ENCODE assay signal across 8 cellular contexts in genomic region chr14:49621114-49621881, GRCh38. TPM values are rescaled to one million over a fixed set of nuclear protein-coding genes. Genes with fewer than 3 reads are reported as not detected.
DNase-seq lines count a peak whose midpoint lies in the region; ATAC-seq and TF ChIP-seq lines count a peak whose summit lies in the region.

No MANE protein-coding gene starts in this region.

- H3K27ac ChIP-seq in OCI-LY7 (ENCODE audit: low read depth, low read length, poor library complexity, severe bottlenecking), result peak overlapping the region; percentile 85

- H3K9me3 ChIP-seq in BE2C, result no peaks in the 10 kb centered on the region
- no peaks in the 10 kb centered on the region for H3K9me3 ChIP-seq in OCI-LY7 (ENCODE audit: low read length)

- H3K4me3 Mint-ChIP-seq in activated naive CD8-positive, alpha-beta T cell treated with anti-CD3 and anti-CD28 coated beads for 36 hours, result peak overlapping the region; percentile 95

- peaks cover 51% of the 10 kb centered on the region for H3K4me1 Mint-ChIP-seq in activated naive CD8-positive, alpha-beta T cell treated with anti-CD3 and anti-CD28 coated beads for 36 hours

- intact Hi-C loops in OCI-LY7 (cut with micrococcal nuclease; ENCODE audit: unreplicated experiment), result loop anchor here (2.0 to 5.0 kb wide), 2 partner anchors 14 to 351 kb away; partner anchors contain the start of gene DNAAF2
- intact Hi-C loops in left cardiac atrium (cut with DNase I), result no loop called here
- intact Hi-C loops in posterior vena cava (cut with DNase I), result no loop called here

- no peaks in the 10 kb centered on the region for H3K9me2 ChIP-seq in OCI-LY7 (ENCODE audit: insufficient read depth, low read length)

- peak; percentile 80 for DNase-seq in BE2C
- DNase-seq in OCI-LY7 (ENCODE audit: low spot score), result peak; percentile 86
- peak; percentile 73 for DNase-seq in activated naive CD8-positive, alpha-beta T cell treated with anti-CD3 and anti-CD28 coated beads for 36 hours
- peak; percentile 84 for DNase-seq in left cardiac atrium
- peak; percentile 96 for DNase-seq in posterior vena cava (ENCODE audit: low spot score)
- no peak for DNase-seq in SKM-1 (lab: John Stamatoyannopoulos, UW; ENCODE audit: unreplicated experiment)

- peak overlapping the region; percentile 76 for H3K4me2 ChIP-seq in OCI-LY7 (ENCODE audit: low read length)

- peak overlapping the region; percentile 97 for H3K27ac Mint-ChIP-seq in activated naive CD8-positive, alpha-beta T cell treated with anti-CD3 and anti-CD28 coated beads for 36 hours

- peaks cover 47% of the 10 kb centered on the region for H3K36me3 ChIP-seq in BE2C
- H3K36me3 ChIP-seq in OCI-LY7 (ENCODE audit: insufficient read depth, low read length), result peaks cover 81% of the 10 kb centered on the region

- TF ChIP-seq CTCF in BE2C (IDR thresholded peaks at IDR 0.05; ENCODE audit: low read depth, low read length), result no peak; the same call in 1 of the 2 replicates
- TF ChIP-seq CTCF in OCI-LY7 (conservative IDR thresholded peaks at IDR 0.05; ENCODE audit: low read length), result no peak

- peaks cover 95% of the 10 kb centered on the region for H3K79me2 ChIP-seq in OCI-LY7 (ENCODE audit: insufficient read depth, low read depth, low read length)

- H3K9me3 Mint-ChIP-seq in activated naive CD8-positive, alpha-beta T cell treated with anti-CD3 and anti-CD28 coated beads for 36 hours, result no peaks in the 10 kb centered on the region

- H4K20me1 ChIP-seq in OCI-LY7 (ENCODE audit: insufficient read depth, low read length), result peaks cover 42% of the 10 kb centered on the region

- H3K36me3 Mint-ChIP-seq in activated naive CD8-positive, alpha-beta T cell treated with anti-CD3 and anti-CD28 coated beads for 36 hours, result peaks cover 52% of the 10 kb centered on the region

- H3K27me3 Mint-ChIP-seq in activated naive CD8-positive, alpha-beta T cell treated with anti-CD3 and anti-CD28 coated beads for 36 hours, result no peaks in the 10 kb centered on the region

- H3K4me1 ChIP-seq in BE2C (no peaks in the 10 kb centered on the region), OCI-LY7 (ENCODE audit: insufficient read depth, low read length, poor library complexity, severe bottlenecking) (peaks cover 54% of the 10 kb centered on the region)

- BruUV-seq in OCI-LY7 (replicated peaks; lab: Mats Ljungman, UMichigan), result no TSS peak

- ATAC-seq in GM18867 (IDR thresholded peaks at IDR 0.05; ENCODE audit: unreplicated experiment), result peak; percentile 24
- peak; percentile 18 for ATAC-seq in HG03108 (IDR thresholded peaks at IDR 0.05; ENCODE audit: unreplicated experiment)
- peak; percentile 70 to 73 for ATAC-seq in left cardiac atrium

- H3K4me3 ChIP-seq in BE2C (ENCODE audit: low read depth, low read length) (peak overlapping the region; percentile 91), OCI-LY7 (ENCODE audit: low read depth, low read length, poor library complexity, severe bottlenecking) (peak overlapping the region; percentile 88)

- CTCF ChIA-PET in OCI-LY7 (lab: Charles Lee; ENCODE audit: unreplicated experiment), result interaction anchor here (0.6 to 1.2 kb wide), 4 partner anchors 13 to 147 kb away, joined by 3 to 6 read pairs (median 4); partner anchors contain the start of gene KLHDC2

- POLR2A ChIA-PET in OCI-LY7 (lab: Charles Lee), result interaction anchor here (0.7 to 6.5 kb wide), 14 partner anchors 9 to 241 kb away, joined by 3 to 62 read pairs (median 4); partner anchors contain the start of genes DNAAF2 and LRR1

- H2AFZ ChIP-seq in OCI-LY7 (ENCODE audit: low read length), result no peak overlapping the region; the same call in 1 of the 2 replicates

- H3K27me3 ChIP-seq in BE2C, result no peaks in the 10 kb centered on the region

RNA-seq across cellular contexts. Expression of gene MGAT2, which starts 0.7 kb away (rescaled TPM):
- 41.2 TPM for polyA plus RNA-seq in BE2C (2012; ENCODE audit: insufficient read depth, insufficient read length, low read depth)
- 79.3 and 83.5 TPM in 2 replicates for total RNA-seq in OCI-LY7 (2014; rRNA removed; shearing (Covaris generic))
- 70.0 and 71.7 TPM in 2 replicates for total RNA-seq in OCI-LY7 (2022)
- total RNA-seq in activated naive CD8-positive, alpha-beta T cell treated with anti-CD3 and anti-CD28 coated beads for 36 hours, result 10 to 100 TPM; 40.0 to 42.0 TPM
- 10 to 100 TPM; 16.6 to 24.7 TPM for total RNA-seq in left cardiac atrium
- 10 to 100 TPM; 33.0 to 34.4 TPM for total RNA-seq in posterior vena cava

RNA-seq across cellular contexts. Expression of gene RPL36AL, which starts 0.9 kb away (rescaled TPM):
- 451 TPM for polyA plus RNA-seq in BE2C (2012; ENCODE audit: insufficient read depth, insufficient read length, low read depth)
- 257 and 441 TPM in 2 replicates for total RNA-seq in OCI-LY7 (2014; rRNA removed; shearing (Covaris generic))
- total RNA-seq in OCI-LY7 (2022) (306 and 313 TPM in 2 replicates), left cardiac atrium (100 to 1,000 TPM; 131 to 149 TPM), posterior vena cava (100 to 1,000 TPM; 130 to 144 TPM)
- total RNA-seq in activated naive CD8-positive, alpha-beta T cell treated with anti-CD3 and anti-CD28 coated beads for 36 hours, result 100 to 1,000 TPM; 236 to 250 TPM

RNA-seq across cellular contexts. Expression of gene DNAAF2, which starts 13.7 kb away (rescaled TPM):
- polyA plus RNA-seq in BE2C (2012; ENCODE audit: insufficient read depth, insufficient read length, low read depth), result 19.5 TPM
- total RNA-seq in OCI-LY7 (2014; rRNA removed; shearing (Covaris generic)), result 14.7 and 17.2 TPM in 2 replicates
- total RNA-seq in OCI-LY7 (2022) (9.7 and 11.6 TPM in 2 replicates), left cardiac atrium (1 to 10 TPM; 4.9 to 7.0 TPM), posterior vena cava (1 to 10 TPM; 4.3 to 6.1 TPM)
- 10 to 100 TPM; 15.5 to 15.6 TPM for total RNA-seq in activated naive CD8-positive, alpha-beta T cell treated with anti-CD3 and anti-CD28 coated beads for 36 hours

RNA-seq across cellular contexts. Expression of gene LRR1, which starts 22.6 kb away (rescaled TPM):
- polyA plus RNA-seq in BE2C (2012; ENCODE audit: insufficient read depth, insufficient read length, low read depth), result 7.3 TPM
- 83.4 and 89.8 TPM in 2 replicates for total RNA-seq in OCI-LY7 (2014; rRNA removed; shearing (Covaris generic))
- total RNA-seq in OCI-LY7 (2022) (73.0 and 80.3 TPM in 2 replicates), left cardiac atrium (1 to 10 TPM; 6.2 to 7.4 TPM), posterior vena cava (1 to 10 TPM; 7.1 to 8.5 TPM)
- 10 to 100 TPM; 58.9 to 59.9 TPM for total RNA-seq in activated naive CD8-positive, alpha-beta T cell treated with anti-CD3 and anti-CD28 coated beads for 36 hours

RNA-seq across cellular contexts. Expression of gene RPS29, which starts 35.1 kb away (rescaled TPM):
- polyA plus RNA-seq in BE2C (2012; ENCODE audit: insufficient read depth, insufficient read length, low read depth), result 1,973 TPM
- 3,800 and 6,504 TPM in 2 replicates for total RNA-seq in OCI-LY7 (2014; rRNA removed; shearing (Covaris generic))
- total RNA-seq in OCI-LY7 (2022) (2,010 and 2,518 TPM in 2 replicates), left cardiac atrium (1,000 to 10,000 TPM in 1 of 2 donors, 100 to 1,000 TPM in 1; 895 to 1,080 TPM), posterior vena cava (1,000 to 10,000 TPM; 1,012 to 1,062 TPM)
- 1,000 to 10,000 TPM; 1,759 to 2,048 TPM for total RNA-seq in activated naive CD8-positive, alpha-beta T cell treated with anti-CD3 and anti-CD28 coated beads for 36 hours

Comparison
In these comparisons a context has a peak if more than half of its experiments do, and no peak if none do; other contexts are left out.
1. ATAC-seq: peak in every context shown above with its lines; median percentile 72 in left cardiac atrium; 24 in GM18867; 18 in HG03108.